ENCODE assay signal across 9 cellular contexts in the genomic region with DNA sequence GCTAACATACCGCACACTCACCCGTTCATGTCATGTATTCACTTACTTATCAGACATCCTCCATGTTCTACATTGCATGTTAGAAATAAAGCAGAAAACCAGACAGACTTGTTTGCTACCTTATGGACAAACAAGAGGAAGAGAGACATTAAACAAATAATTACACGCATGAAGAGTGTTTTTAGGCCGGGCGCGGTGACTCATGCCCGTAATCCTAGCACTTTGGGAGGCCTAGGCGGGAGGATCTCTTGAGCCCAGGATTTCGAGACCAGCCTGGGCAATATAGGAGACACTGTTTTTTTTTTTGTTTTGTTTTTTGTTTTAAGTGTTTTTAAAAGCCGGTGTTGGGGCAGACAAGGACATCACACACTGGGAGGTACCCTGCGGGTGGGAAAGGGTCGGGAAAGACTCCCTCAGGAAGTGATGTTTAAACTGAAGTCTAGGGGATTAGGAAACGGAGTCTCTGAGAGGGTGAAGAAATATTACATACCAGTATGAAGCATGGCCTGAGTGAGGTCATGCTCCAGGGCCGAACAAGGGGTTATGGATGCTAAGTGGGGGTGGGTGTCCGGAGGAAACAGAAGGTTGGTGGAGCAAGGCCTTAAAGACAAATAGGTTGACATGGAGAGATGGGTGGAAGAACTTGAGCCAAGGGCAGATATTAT. TPM values are rescaled to one million over a fixed set of nuclear protein-coding genes. Genes with fewer than 3 reads are reported as not detected.
DNase-seq lines count a peak whose midpoint lies in the region; ATAC-seq and TF ChIP-seq lines count a peak whose summit lies in the region.
"Had no signal": no experiment of that assay in that cellular context is flagged by ENCODE, and none has a peak within 500 bp of the region (broad histone marks: within the 10 kb centered on the region; RNA-seq: fewer than 3 reads in every experiment).

No MANE protein-coding gene starts in this region.

- no peak for TF ChIP-seq EP300 in suprapubic skin (IDR thresholded peaks at IDR 0.05)

- TF ChIP-seq CTCF in suprapubic skin (IDR thresholded peaks at IDR 0.05): no peak

- peaks cover 2% of the 10 kb centered on the region for H3K36me3 Mint-ChIP-seq in T-helper 2 cell treated with Interferon-gamma antibody and Interleukin-4, amounts not matched to agents 5 μg/mL and 100 μg/mL, for 36 hours (ENCODE audit: low read depth)
- peaks cover 23% of the 10 kb centered on the region for H3K36me3 Mint-ChIP-seq in activated T-helper 17 cell treated with anti-CD3 and anti-CD28 coated beads, Interleukin-2, amount 50 U/mL, for 72 hours (ENCODE audit: low read depth)

- H3K36me3 ChIP-seq in iPS-18a (ENCODE audit: control insufficient read depth, low read depth, low read length): no peaks in the 10 kb centered on the region
- no peaks in the 10 kb centered on the region for H3K36me3 ChIP-seq in suprapubic skin

- H3K4me3 ChIP-seq in iPS-18a (ENCODE audit: low read length) (peak overlapping the region; percentile 52), suprapubic skin (no peak overlapping the region)

- H3K9me3 Mint-ChIP-seq in T-helper 2 cell treated with Interferon-gamma antibody and Interleukin-4, amounts not matched to agents 5 μg/mL and 100 μg/mL, for 36 hours: no peaks in the 10 kb centered on the region
- H3K9me3 Mint-ChIP-seq in activated T-helper 17 cell treated with anti-CD3 and anti-CD28 coated beads, Interleukin-2, amount 50 U/mL, for 72 hours: no peaks in the 10 kb centered on the region

- no peaks in the 10 kb centered on the region for H3K27me3 Mint-ChIP-seq in T-helper 2 cell treated with Interferon-gamma antibody and Interleukin-4, amounts not matched to agents 5 μg/mL and 100 μg/mL, for 36 hours (ENCODE audit: low read depth)
- no peaks in the 10 kb centered on the region for H3K27me3 Mint-ChIP-seq in activated T-helper 17 cell treated with anti-CD3 and anti-CD28 coated beads, Interleukin-2, amount 50 U/mL, for 72 hours

- peak overlapping the region; percentile 89 for H3K27ac Mint-ChIP-seq in T-helper 2 cell treated with Interferon-gamma antibody and Interleukin-4, amounts not matched to agents 5 μg/mL and 100 μg/mL, for 36 hours
- peak overlapping the region; percentile 96 for H3K27ac Mint-ChIP-seq in activated T-helper 17 cell treated with anti-CD3 and anti-CD28 coated beads, Interleukin-2, amount 50 U/mL, for 72 hours

- no peak for DNase-seq in T-helper 2 cell treated with Interferon-gamma antibody and Interleukin-4, amounts not matched to agents 5 μg/mL and 100 μg/mL, for 36 hours (ENCODE audit: low spot score)
- DNase-seq in T-helper 2 cell: no peak
- no peak for DNase-seq in suprapubic skin (ENCODE audit: low spot score in 2 of 2)
- no peak for DNase-seq in midbrain (lab: John Stamatoyannopoulos, UW)
- DNase-seq in germinal center (ENCODE audit: low spot score): no peak
- no peak for DNase-seq in globus pallidus (ENCODE audit: low spot score)
- DNase-seq: COR-L47 had no signal

- no peak overlapping the region for H3K9ac ChIP-seq in iPS-18a (ENCODE audit: low read length)

- no peak for TF ChIP-seq POLR2A in suprapubic skin (IDR thresholded peaks at IDR 0.05)

- H3K4me1 ChIP-seq in iPS-18a (ENCODE audit: control insufficient read depth, low read depth, low read length) (peaks cover 34% of the 10 kb centered on the region), suprapubic skin (peaks cover 54% of the 10 kb centered on the region)

- peaks cover 54% of the 10 kb centered on the region for H3K4me1 Mint-ChIP-seq in T-helper 2 cell treated with Interferon-gamma antibody and Interleukin-4, amounts not matched to agents 5 μg/mL and 100 μg/mL, for 36 hours (ENCODE audit: low read depth)
- H3K4me1 Mint-ChIP-seq in activated T-helper 17 cell treated with anti-CD3 and anti-CD28 coated beads, Interleukin-2, amount 50 U/mL, for 72 hours: peaks cover 34% of the 10 kb centered on the region

- H3K27ac ChIP-seq in iPS-18a (ENCODE audit: low read length): no peak overlapping the region
- H3K27ac ChIP-seq in suprapubic skin: peak overlapping the region; percentile 96

- 59% methylated on average over 15 of the region's 15 CpGs for WGBS in suprapubic skin

- no peaks in the 10 kb centered on the region for H3K9me3 ChIP-seq in iPS-18a (ENCODE audit: control insufficient read depth, low read depth, low read length)
- no peaks in the 10 kb centered on the region for H3K9me3 ChIP-seq in suprapubic skin

- H3K27me3 ChIP-seq in iPS-18a (ENCODE audit: control insufficient read depth, insufficient read depth, low read length) (peaks cover 87% of the 10 kb centered on the region), suprapubic skin (no peaks in the 10 kb centered on the region)

- ATAC-seq in activated T-helper 17 cell treated with anti-CD3 and anti-CD28 coated beads, Interleukin-2, amount 50 U/mL, for 72 hours (replicated peaks): no peak

- peak overlapping the region; percentile 81 for H3K4me3 Mint-ChIP-seq in T-helper 2 cell treated with Interferon-gamma antibody and Interleukin-4, amounts not matched to agents 5 μg/mL and 100 μg/mL, for 36 hours
- no peak overlapping the region for H3K4me3 Mint-ChIP-seq in activated T-helper 17 cell treated with anti-CD3 and anti-CD28 coated beads, Interleukin-2, amount 50 U/mL, for 72 hours

RNA-seq across cellular contexts. Expression of a gene that starts 2.1 kb away (rescaled TPM):
- total RNA-seq in activated T-helper 17 cell treated with anti-CD3 and anti-CD28 coated beads, Interleukin-2, amount 50 U/mL, for 72 hours: 100 to 1,000 TPM in 1 of 2 donors, 10 to 100 TPM in 1; 60.9 to 102 TPM
- total RNA-seq in suprapubic skin: 100 to 1,000 TPM in 1 of 4 donors, 10 to 100 TPM in 3; 43.2 to 105 (median 48.0) TPM
